8 cellular contexts compared by ENCODE assay signal in the genomic region with DNA sequence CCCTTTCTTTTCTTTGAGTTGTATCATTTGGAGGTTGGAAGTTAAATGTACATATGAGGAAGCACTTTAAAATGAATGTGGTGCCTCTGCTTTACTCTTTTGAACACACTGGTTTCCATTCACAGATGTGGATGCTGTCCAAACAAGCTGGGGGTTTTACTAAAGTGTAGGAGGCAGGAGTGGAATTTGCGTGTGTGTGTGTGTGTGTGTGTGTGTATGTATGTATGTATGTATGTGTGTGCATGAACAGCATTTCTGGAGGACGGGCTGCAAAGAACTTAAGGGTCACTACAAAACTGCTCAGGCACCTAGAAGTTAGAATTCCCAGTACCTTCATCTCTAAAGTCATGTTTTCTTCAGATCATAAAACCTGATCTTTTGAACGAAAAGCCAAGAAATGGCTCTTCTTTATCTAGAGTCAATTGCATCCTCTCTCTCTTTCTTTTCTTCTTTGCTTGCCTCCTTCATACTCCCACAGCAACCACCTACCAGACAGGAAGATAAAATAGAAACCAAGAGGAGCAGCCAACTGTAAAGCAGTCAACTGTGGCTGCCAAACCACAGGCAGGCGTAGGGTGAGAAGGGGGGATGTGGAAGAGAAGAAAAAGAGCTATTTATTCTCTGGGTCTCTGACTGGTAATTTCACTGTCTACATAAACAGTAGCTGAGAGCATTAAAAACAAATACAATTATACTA.
DNase-seq lines count a peak whose midpoint lies in the region; ATAC-seq and TF ChIP-seq lines count a peak whose summit lies in the region.

No MANE protein-coding gene starts in this region.

- TF ChIP-seq CTCF in activated CD8-positive, alpha-beta T cell treated with anti-CD3 and anti-CD28 coated beads for 36 hours (IDR thresholded peaks at IDR 0.05): no peak
- no peak for TF ChIP-seq CTCF in type B pancreatic cell (conservative IDR thresholded peaks at IDR 0.05)

- peak overlapping the region; percentile 31 for H3K4me3 Mint-ChIP-seq in activated CD8-positive, alpha-beta T cell treated with anti-CD3 and anti-CD28 coated beads for 36 hours
- no peak overlapping the region for H3K4me3 Mint-ChIP-seq in type B pancreatic cell

- H3K27me3 Mint-ChIP-seq in activated CD8-positive, alpha-beta T cell treated with anti-CD3 and anti-CD28 coated beads for 36 hours: no peaks in the 10 kb centered on the region
- peaks cover 11% of the 10 kb centered on the region for H3K27me3 Mint-ChIP-seq in type B pancreatic cell

- ATAC-seq in GM19468 (IDR thresholded peaks at IDR 0.05; ENCODE audit: extremely low read depth, unreplicated experiment): peak; percentile 92
- ATAC-seq in HG03469 (IDR thresholded peaks at IDR 0.05; ENCODE audit: unreplicated experiment): peak; percentile 95
- ATAC-seq in activated CD8-positive, alpha-beta T cell treated with anti-CD3 and anti-CD28 coated beads for 36 hours: peak; percentile 72

- H3K36me3 Mint-ChIP-seq in activated CD8-positive, alpha-beta T cell treated with anti-CD3 and anti-CD28 coated beads for 36 hours (ENCODE audit: low read depth): no peaks in the 10 kb centered on the region
- no peaks in the 10 kb centered on the region for H3K36me3 Mint-ChIP-seq in type B pancreatic cell

- peaks cover 63% of the 10 kb centered on the region for H3K4me1 Mint-ChIP-seq in activated CD8-positive, alpha-beta T cell treated with anti-CD3 and anti-CD28 coated beads for 36 hours (ENCODE audit: low read depth)
- H3K4me1 Mint-ChIP-seq in type B pancreatic cell (ENCODE audit: unreplicated experiment): peaks cover 42% of the 10 kb centered on the region

- DNase-seq in DMS79 treated with DMSO at 0.1 percent for 48 hours (lab: John Stamatoyannopoulos, UW): peak; percentile 89
- DNase-seq in activated CD8-positive, alpha-beta T cell treated with anti-CD3 and anti-CD28 coated beads for 36 hours: peak; percentile 73
- peak; percentile 15 to 26 for DNase-seq in stimulated activated CD4-positive, alpha-beta T cell treated with anti-CD3 and anti-CD28 coated beads, Interleukin-12 subunit alpha, Interleukin-12 subunit beta, amount 100 ng/mL, for 24 hours (ENCODE audit: low read depth in 2 of 2)
- no peak for DNase-seq in HCEC 1CT
- DNase-seq in type B pancreatic cell (ENCODE audit: extremely low spot score, unreplicated experiment): no peak
- DNase-seq in occipital lobe (lab: John Stamatoyannopoulos, UW): no peak

- peaks cover 12% of the 10 kb centered on the region for H3K9me3 Mint-ChIP-seq in activated CD8-positive, alpha-beta T cell treated with anti-CD3 and anti-CD28 coated beads for 36 hours
- H3K9me3 Mint-ChIP-seq in type B pancreatic cell: no peaks in the 10 kb centered on the region

- H3K27ac Mint-ChIP-seq in activated CD8-positive, alpha-beta T cell treated with anti-CD3 and anti-CD28 coated beads for 36 hours: peak overlapping the region; percentile 51
- H3K27ac Mint-ChIP-seq in type B pancreatic cell: no peak overlapping the region

- CTCF ChIA-PET in activated CD8-positive, alpha-beta T cell treated with anti-CD3 and anti-CD28 coated beads for 36 hours (lab: Charles Lee): interaction anchor here (1.8 to 1.9 kb wide), 2 partner anchors 178 to 181 kb away, joined by 5 to 6 read pairs; no protein-coding TSS in a partner anchor

- POLR2A ChIA-PET in activated CD8-positive, alpha-beta T cell treated with anti-CD3 and anti-CD28 coated beads for 36 hours (lab: Charles Lee): no interaction called here

- intact Hi-C loops in activated CD8-positive, alpha-beta T cell treated with anti-CD3 and anti-CD28 coated beads for 36 hours (cut with micrococcal nuclease): loop anchor here (5.0 kb wide), 2 partner anchors 141 to 176 kb away; a partner anchor contains a TSS

Comparison
In these comparisons a context has a peak if more than half of its experiments do, and no peak if none do; other contexts are left out.
1. DNase-seq: peak in DMS79 treated with DMSO at 0.1 percent for 48 hours (single experiment), activated CD8-positive, alpha-beta T cell treated with anti-CD3 and anti-CD28 coated beads for 36 hours (single experiment) and stimulated activated CD4-positive, alpha-beta T cell treated with anti-CD3 and anti-CD28 coated beads, Interleukin-12 subunit alpha, Interleukin-12 subunit beta, amount 100 ng/mL, for 24 hours (2 of 2); none in HCEC 1CT (single experiment), type B pancreatic cell (single experiment) and occipital lobe (single experiment).
2. Peak in every context shown above with its lines, with median percentiles within 50 percentile points of each other: ATAC-seq.